ENCODE assay signal across 13 cellular contexts in the genomic region with DNA sequence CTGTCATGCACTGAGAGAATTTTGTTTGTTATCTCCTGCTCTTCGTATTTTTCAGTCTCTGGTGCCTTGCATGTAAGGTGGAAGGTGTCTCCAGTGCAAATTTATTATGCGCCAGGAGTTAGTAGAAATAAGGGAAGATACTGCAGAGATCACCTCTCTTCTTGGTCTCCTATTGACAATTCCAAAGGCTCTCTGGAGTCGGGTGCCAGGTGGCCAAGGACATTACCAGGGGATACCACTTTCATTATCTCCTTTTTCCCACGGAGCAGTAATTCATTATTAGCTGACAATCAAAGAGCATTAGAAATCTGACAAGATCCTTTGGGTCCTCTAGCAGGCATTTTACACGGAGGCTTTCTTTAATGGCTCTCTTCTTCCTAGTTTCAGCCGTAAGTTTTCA. TPM values are rescaled to one million over a fixed set of nuclear protein-coding genes. Genes with fewer than 3 reads are reported as not detected.
DNase-seq lines count a peak whose midpoint lies in the region; ATAC-seq and TF ChIP-seq lines count a peak whose summit lies in the region.
"Had no signal": no experiment of that assay in that cellular context is flagged by ENCODE, and none has a peak within 500 bp of the region (broad histone marks: within the 10 kb centered on the region; RNA-seq: fewer than 3 reads in every experiment).

No MANE protein-coding gene starts in this region.

- DNase-seq in heart left ventricle, result no peak
- no peak for DNase-seq in left cardiac atrium
- no peak for DNase-seq in coronary artery (ENCODE audit: low spot score)
- DNase-seq in mesothelial cell of epicardium (ENCODE audit: low spot score in 2 of 2, unreplicated experiment in 2 of 2), result no peak
- no peak for DNase-seq in upper lobe of left lung
- no peak for DNase-seq in activated CD4-positive, alpha-beta memory T cell treated with anti-CD3 and anti-CD28 coated beads for 36 hours
- DNase-seq in inferior parietal cortex (ENCODE audit: extremely low spot score), result no peak
- DNase-seq: activated CD4-positive, alpha-beta T cell treated with anti-CD3 and anti-CD28 coated beads for 48 hours; GOT3; NCI-H2171; NK-92 treated with Interleukin-12 subunit alpha and Interleukin-12 subunit beta, amount 100 ng/mL, for 24 hours; stimulated activated CD4-positive, alpha-beta T cell treated with anti-CD3 and anti-CD28 coated beads, Interleukin-4, amount 100 ng/mL, for 24 hours had no signal

- H3K4me1 Mint-ChIP-seq in mesothelial cell of epicardium, result peaks cover 67% of the 10 kb centered on the region
- H3K4me1 Mint-ChIP-seq in activated CD4-positive, alpha-beta memory T cell treated with anti-CD3 and anti-CD28 coated beads for 36 hours (ENCODE audit: low read depth), result peaks cover 61% of the 10 kb centered on the region

- TF ChIP-seq EP300 in upper lobe of left lung (IDR thresholded peaks at IDR 0.05), result no peak

- H3K27me3 Mint-ChIP-seq in mesothelial cell of epicardium (ENCODE audit: low read depth), result no peaks in the 10 kb centered on the region
- H3K27me3 Mint-ChIP-seq in activated CD4-positive, alpha-beta memory T cell treated with anti-CD3 and anti-CD28 coated beads for 36 hours, result no peaks in the 10 kb centered on the region

- TF ChIP-seq POLR2A in heart left ventricle (IDR thresholded peaks at IDR 0.05), result no peak
- TF ChIP-seq POLR2A in upper lobe of left lung (IDR thresholded peaks at IDR 0.05), result no peak

- H3K36me3 ChIP-seq in heart left ventricle (no peaks in the 10 kb centered on the region), upper lobe of left lung (no peaks in the 10 kb centered on the region)

- CTCF ChIA-PET in activated CD4-positive, alpha-beta memory T cell treated with anti-CD3 and anti-CD28 coated beads for 36 hours (lab: Charles Lee), result no interaction called here

- H3K9me3 ChIP-seq in heart left ventricle (no peaks in the 10 kb centered on the region), upper lobe of left lung (no peaks in the 10 kb centered on the region)

- 32 to 39% (median 37%) methylated on average over 6 of the region's 6 CpGs for WGBS in heart left ventricle, 4 donors
- 60 to 61% methylated on average over 6 of the region's 6 CpGs for WGBS in upper lobe of left lung, 2 donors

- no peak for TF ChIP-seq CTCF in heart left ventricle (IDR thresholded peaks at IDR 0.05)
- TF ChIP-seq CTCF in coronary artery (IDR thresholded peaks at IDR 0.05), result no peak
- TF ChIP-seq CTCF in mesothelial cell of epicardium (IDR thresholded peaks at IDR 0.05; ENCODE audit: unreplicated experiment), result no peak
- no peak for TF ChIP-seq CTCF in upper lobe of left lung (IDR thresholded peaks at IDR 0.05)

- H3K4me3 ChIP-seq in heart left ventricle, result peak overlapping the region in 6 of 12 donors; percentile 2 to 50 (median 42)
- peak overlapping the region; percentile 63 for H3K4me3 ChIP-seq in coronary artery
- peak overlapping the region in 2 of 4 donors; percentile 38 to 42 for H3K4me3 ChIP-seq in upper lobe of left lung

- no peaks in the 10 kb centered on the region for H3K36me3 Mint-ChIP-seq in mesothelial cell of epicardium
- no peaks in the 10 kb centered on the region for H3K36me3 Mint-ChIP-seq in activated CD4-positive, alpha-beta memory T cell treated with anti-CD3 and anti-CD28 coated beads for 36 hours

- intact Hi-C loops in heart left ventricle (cut with DNase I), result loop anchor here in 2 of 10 donors (5.0 to 10.0 kb wide), 2 partner anchors 72 to 105 kb away; no protein-coding TSS in a partner anchor
- intact Hi-C loops in left cardiac atrium (cut with DNase I), result no loop called here
- intact Hi-C loops in activated CD4-positive, alpha-beta memory T cell treated with anti-CD3 and anti-CD28 coated beads for 36 hours (cut with micrococcal nuclease), result no loop called here

- H3K4me1 ChIP-seq in heart left ventricle, result peaks cover 37 to 100% (median 95%) of the 10 kb centered on the region in 12 donors
- H3K4me1 ChIP-seq in upper lobe of left lung, result peaks cover 79 to 97% (median 91%) of the 10 kb centered on the region in 4 donors

- H3K27ac ChIP-seq in heart left ventricle (peak overlapping the region in 11 of 12 donors; percentile 32 to 79 (median 68)), coronary artery (peak overlapping the region in 1 of 2 donors; percentile 73), upper lobe of left lung (peak overlapping the region; percentile 75 to 88 (median 80))

- H3K27me3 ChIP-seq in heart left ventricle (no peaks in the 10 kb centered on the region), upper lobe of left lung (no peaks in the 10 kb centered on the region)

- H3K27ac Mint-ChIP-seq in mesothelial cell of epicardium, result peak overlapping the region; percentile 21
- H3K27ac Mint-ChIP-seq in activated CD4-positive, alpha-beta memory T cell treated with anti-CD3 and anti-CD28 coated beads for 36 hours, result no peak overlapping the region

- H3K9me3 Mint-ChIP-seq in mesothelial cell of epicardium, result no peaks in the 10 kb centered on the region
- H3K9me3 Mint-ChIP-seq in activated CD4-positive, alpha-beta memory T cell treated with anti-CD3 and anti-CD28 coated beads for 36 hours, result no peaks in the 10 kb centered on the region

- POLR2A ChIA-PET in activated CD4-positive, alpha-beta memory T cell treated with anti-CD3 and anti-CD28 coated beads for 36 hours (lab: Charles Lee), result no interaction called here

- H3K4me3 Mint-ChIP-seq in mesothelial cell of epicardium, result no peak overlapping the region
- no peak overlapping the region for H3K4me3 Mint-ChIP-seq in activated CD4-positive, alpha-beta memory T cell treated with anti-CD3 and anti-CD28 coated beads for 36 hours

- ATAC-seq in heart left ventricle (no peak), left cardiac atrium (no peak), upper lobe of left lung (ENCODE audit: low FRiP score in 2 of 2) (no peak), HG02588 (IDR thresholded peaks at IDR 0.05; ENCODE audit: unreplicated experiment) (no peak)

RNA-seq across cellular contexts. Expression of gene ADD1, which starts 26.0 kb away (rescaled TPM):
- 100 to 1,000 TPM; 179 to 275 (median 215) TPM for total RNA-seq in heart left ventricle
- polyA plus RNA-seq in heart left ventricle, result 100 to 1,000 TPM; 193 to 269 TPM
- total RNA-seq in left cardiac atrium, result 100 to 1,000 TPM; 200 to 209 TPM
- total RNA-seq in mesothelial cell of epicardium, result 277 to 297 TPM (median 287 TPM) in 3 replicates
- 100 to 1,000 TPM; 184 to 651 (median 290) TPM for total RNA-seq in upper lobe of left lung
- 100 to 1,000 TPM; 212 TPM for total RNA-seq in activated CD4-positive, alpha-beta memory T cell treated with anti-CD3 and anti-CD28 coated beads for 36 hours
